ENCODE assay signal across 8 cellular contexts in the genomic region with DNA sequence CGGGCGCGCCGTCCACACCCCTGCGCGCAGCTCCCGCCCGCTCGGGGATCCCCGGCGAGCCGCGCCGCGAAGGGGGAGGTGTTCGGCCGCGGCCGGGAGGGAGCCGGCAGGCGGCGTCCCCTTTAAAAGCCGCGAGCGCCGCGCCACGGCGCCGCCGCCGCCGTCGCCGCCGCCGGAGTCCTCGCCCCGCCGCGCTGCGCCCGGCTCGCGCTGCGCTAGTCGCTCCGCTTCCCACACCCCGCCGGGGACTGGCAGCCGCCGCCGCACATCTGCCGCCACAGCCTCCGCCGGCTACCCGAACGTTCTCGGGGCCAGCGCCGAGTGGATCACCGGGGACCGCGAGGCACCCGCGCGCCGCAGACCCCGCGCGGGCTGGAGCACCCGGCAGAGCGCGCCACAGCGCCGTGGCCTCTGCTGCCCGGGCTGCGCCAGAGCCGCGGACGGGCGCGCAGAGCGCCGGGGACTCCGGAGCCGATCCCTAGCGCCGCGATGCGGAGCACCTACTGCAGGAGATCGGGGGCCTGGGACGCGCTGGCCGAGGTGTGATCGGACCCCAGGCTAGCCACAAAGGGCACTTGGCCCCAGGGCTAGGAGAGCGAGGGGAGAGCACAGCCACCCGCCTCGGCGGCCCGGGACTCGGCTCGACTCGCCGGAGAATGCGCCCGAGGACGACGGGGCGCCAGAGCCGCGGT. TPM values are rescaled to one million over a fixed set of nuclear protein-coding genes. Genes with fewer than 3 reads are reported as not detected.
DNase-seq lines count a peak whose midpoint lies in the region; ATAC-seq and TF ChIP-seq lines count a peak whose summit lies in the region.

A gene (plus strand): TSS at position 151 of the 692 bp plus-strand sequence. CDS start 2,441 bp downstream, outside the sequence.

- H3K9ac ChIP-seq in PC-3 (ENCODE audit: low read length): no peak within 1 kb of the TSS
- no peak within 1 kb of the TSS for H3K9ac ChIP-seq in smooth muscle cell (ENCODE audit: low read depth)

- H3K27ac ChIP-seq in PC-3 (ENCODE audit: low read length) (no peak within 1 kb of the TSS), coronary artery (peak within 1 kb of the TSS; percentile 82 to 90), smooth muscle cell (ENCODE audit: low read depth) (no peak within 1 kb of the TSS)

- peaks cover 51% of the 10 kb centered on the region for H3K27me3 ChIP-seq in BE2C
- H3K27me3 ChIP-seq in PC-3 (ENCODE audit: low read length): peaks cover 51% of the 10 kb centered on the region
- no peaks in the 10 kb centered on the region for H3K27me3 ChIP-seq in smooth muscle cell (ENCODE audit: low read depth)

- no peaks in the 10 kb centered on the region for H3K4me1 ChIP-seq in BE2C
- H3K4me1 ChIP-seq in PC-3 (ENCODE audit: insufficient read depth, low read length): no peaks in the 10 kb centered on the region
- H3K4me1 ChIP-seq in smooth muscle cell (ENCODE audit: low read depth): peaks cover 6% of the 10 kb centered on the region

- no TSS peak for BruUV-seq in PC-3 (replicated peaks; lab: Mats Ljungman, UMichigan)

- CTCF ChIA-PET in PC-3 (lab: Charles Lee): no interaction called here

- WGBS in smooth muscle cell (ENCODE audit: low lambda C conversion rate): under 1% methylated on average over 91 of the region's 112 CpGs

- H3K79me2 ChIP-seq in PC-3 (ENCODE audit: low read length) (no peaks in the 10 kb centered on the region), smooth muscle cell (ENCODE audit: low read depth) (peaks cover 16% of the 10 kb centered on the region)

- POLR2A ChIA-PET in PC-3 (lab: Charles Lee; ENCODE audit: unreplicated experiment): no interaction called here

- ATAC-seq in GM18907 (IDR thresholded peaks at IDR 0.05; ENCODE audit: unreplicated experiment): peak; percentile 75
- peak; percentile 63 for ATAC-seq in HG03354 (IDR thresholded peaks at IDR 0.05; ENCODE audit: poor library complexity, severe bottlenecking, unreplicated experiment)
- peak; percentile 69 for ATAC-seq in PC-3
- ATAC-seq in left colon: peak; percentile 63
- ATAC-seq in HG03469 (IDR thresholded peaks at IDR 0.05; ENCODE audit: unreplicated experiment): no peak

- peak within 1 kb of the TSS; percentile 69 for H2AFZ ChIP-seq in PC-3 (ENCODE audit: low read length)
- H2AFZ ChIP-seq in smooth muscle cell (ENCODE audit: low read depth): peak within 1 kb of the TSS; percentile 85

- DNase-seq in BE2C (peak; percentile 48), PC-3 (peak; percentile 28), coronary artery (ENCODE audit: low spot score) (peak; percentile 77), left colon (peak; percentile 42 to 67), smooth muscle cell (lab: John Stamatoyannopoulos, UW; ENCODE audit: unreplicated experiment) (peak; percentile 46)

- H3K36me3 ChIP-seq in BE2C (no peaks in the 10 kb centered on the region), PC-3 (ENCODE audit: low read depth, low read length) (no peaks in the 10 kb centered on the region), smooth muscle cell (ENCODE audit: low read depth) (no peaks in the 10 kb centered on the region)

- H3K9me2 ChIP-seq in PC-3 (replicated peaks; ENCODE audit: low read length): no peaks in the 10 kb centered on the region

- H3K4me2 ChIP-seq in PC-3 (ENCODE audit: low read length) (peak within 1 kb of the TSS; percentile 85), smooth muscle cell (peak within 1 kb of the TSS; percentile 88)

- no peak for TF ChIP-seq CTCF in BE2C (IDR thresholded peaks at IDR 0.05; ENCODE audit: low read depth, low read length)
- no peak for TF ChIP-seq CTCF in PC-3 (conservative IDR thresholded peaks at IDR 0.05; ENCODE audit: low read depth, low read length)
- no peak for TF ChIP-seq CTCF in coronary artery (IDR thresholded peaks at IDR 0.05)
- no peak for TF ChIP-seq CTCF in smooth muscle cell (IDR thresholded peaks at IDR 0.05; ENCODE audit: borderline replicate concordance, insufficient read depth, poor library complexity, severe bottlenecking)

- H3K4me3 ChIP-seq in BE2C (ENCODE audit: low read depth, low read length): peak within 1 kb of the TSS; percentile 46
- peak within 1 kb of the TSS; percentile 67 for H3K4me3 ChIP-seq in PC-3 (ENCODE audit: low read length)
- peak within 1 kb of the TSS; percentile 82 for H3K4me3 ChIP-seq in coronary artery
- H3K4me3 ChIP-seq in smooth muscle cell: peak within 1 kb of the TSS; percentile 79

- H4K20me1 ChIP-seq in PC-3 (ENCODE audit: low read length) (no peaks in the 10 kb centered on the region), smooth muscle cell (ENCODE audit: low read depth) (peaks cover 12% of the 10 kb centered on the region)

- H3F3A ChIP-seq in PC-3 (ENCODE audit: low read length, unreplicated experiment) (no peaks in the 10 kb centered on the region), smooth muscle cell (ENCODE audit: low read depth) (no peaks in the 10 kb centered on the region)

- intact Hi-C loops in PC-3 (cut with micrococcal nuclease): loop anchor here (10.0 kb wide), 2 partner anchors 517 to 623 kb away; no protein-coding TSS in a partner anchor
- intact Hi-C loops in left colon (cut with DNase I, micrococcal nuclease): no loop called here

- H3K9me3 ChIP-seq in BE2C (no peaks in the 10 kb centered on the region), PC-3 (ENCODE audit: low read length) (no peaks in the 10 kb centered on the region), smooth muscle cell (replicated peaks; ENCODE audit: low read depth) (no peaks in the 10 kb centered on the region)

RNA-seq across cellular contexts. Expression of the gene that starts here (rescaled TPM):
- not detected for polyA plus RNA-seq in BE2C (2012; ENCODE audit: insufficient read depth, insufficient read length, low read depth)
- 0.40 and 0.73 TPM in 2 replicates for total RNA-seq in PC-3 (2014; rRNA removed)
- 10 to 100 TPM; 37.1 to 60.4 TPM for total RNA-seq in left colon
- total RNA-seq in smooth muscle cell: 9.3 and 17.8 TPM in 2 replicates
- polyA plus RNA-seq in smooth muscle cell: 10.6 and 27.6 TPM in 2 replicates

Comparison
In these comparisons a context has a peak if more than half of its experiments do, and no peak if none do; other contexts are left out.
1. Peak in DNase-seq, ATAC-seq, H3K4me3 ChIP-seq and H3K4me2 ChIP-seq in PC-3; RNA of the gene not detected or under 1 TPM.
2. H3K27ac ChIP-seq: peak in coronary artery (2 of 2); none in PC-3 (single experiment) and smooth muscle cell (single experiment).
3. Peak in every context shown above with its lines, with median percentiles within 50 percentile points of each other: DNase-seq and H3K4me3 ChIP-seq.